In the genomic region with DNA sequence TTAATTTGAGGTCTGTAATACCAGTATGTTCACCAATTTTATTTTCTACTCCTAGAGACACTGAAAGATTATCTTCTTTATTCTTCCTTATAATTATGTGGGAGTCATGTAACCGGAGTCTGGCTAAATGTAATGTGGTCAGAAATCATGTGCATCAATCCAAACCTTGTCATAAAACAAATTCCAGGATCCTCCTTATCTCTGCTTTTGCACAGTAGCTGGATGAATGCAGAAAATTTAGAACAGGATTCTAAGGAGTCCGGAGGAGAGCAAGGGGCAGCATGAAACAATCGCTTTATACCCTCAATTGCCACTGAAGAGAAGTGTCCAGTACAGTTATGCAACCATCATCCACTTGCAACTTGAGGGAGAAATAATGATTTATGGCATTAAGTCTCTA, we compare ENCODE assay signal across 7 cellular contexts.
"Had no signal": no experiment of that assay in that cellular context is flagged by ENCODE, and none has a peak within 500 bp of the region (broad histone marks: within the 10 kb centered on the region; RNA-seq: fewer than 3 reads in every experiment).

No MANE protein-coding gene starts in this region.

- H3K4me3 ChIP-seq: GM23338, K562 had no signal

- H3K27ac ChIP-seq: HL-60 had no signal

- DNase-seq: H9, HCEC 1CT, IMR-90, KG1 had no signal
